13 cellular contexts compared by ENCODE assay signal in genomic region chr11:28384418-28384817, GRCh38.
A peak's percentile ranks its signal among the peaks of the same experiment; 100 is the strongest.
DNase-seq lines count a peak whose midpoint lies in the region; ATAC-seq and TF ChIP-seq lines count a peak whose summit lies in the region.
"Had no signal": no experiment of that assay in that cellular context is flagged by ENCODE, and none has a peak within 500 bp of the region (broad histone marks: within the 10 kb centered on the region; RNA-seq: fewer than 3 reads in every experiment).

No MANE protein-coding gene starts in this region.

- TF ChIP-seq EP300 in gastroesophageal sphincter (IDR thresholded peaks at IDR 0.05) = no peak

- ATAC-seq in gastroesophageal sphincter (no peak), T-cell (replicated peaks in 1 of 4) (no peak), GM21447 (IDR thresholded peaks at IDR 0.05; ENCODE audit: unreplicated experiment) (no peak)
- ATAC-seq: HepG2 had no signal

- TF ChIP-seq POLR2A in gastroesophageal sphincter (IDR thresholded peaks at IDR 0.05) = no peak

- H3K9me3 ChIP-seq in gastroesophageal sphincter = peaks cover 0 to 27% (median 0%) of the 10 kb centered on the region in 3 donors
- H3K9me3 ChIP-seq: suprapubic skin had no signal

- H3K36me3 ChIP-seq in gastroesophageal sphincter = no peaks in the 10 kb centered on the region
- H3K36me3 ChIP-seq: suprapubic skin had no signal

- POLR2A ChIA-PET in T-cell (lab: Charles Lee) = no interaction called here

- CTCF ChIA-PET in T-cell (lab: Charles Lee) = no interaction called here

- no peak overlapping the region for H3K27ac ChIP-seq in gastroesophageal sphincter
- H3K27ac ChIP-seq: suprapubic skin had no signal

- H3K4me3 Mint-ChIP-seq in HFFc6 = peak overlapping the region; percentile 72
- no peak overlapping the region for H3K4me3 Mint-ChIP-seq in T-cell

- no peak for TF ChIP-seq CTCF in HFFc6 (IDR thresholded peaks at IDR 0.05)
- TF ChIP-seq CTCF in gastroesophageal sphincter (IDR thresholded peaks at IDR 0.05) = no peak

- H3K4me1 Mint-ChIP-seq in HFFc6 (ENCODE audit: low read depth) (peaks cover 31% of the 10 kb centered on the region), T-cell (no peaks in the 10 kb centered on the region)

- peak; percentile 98 for DNase-seq in HFFc6
- DNase-seq in T1000 (lab: John Stamatoyannopoulos, UW) = peak; percentile 67
- peak; percentile 99 for DNase-seq in fibroblast of peridontal ligament (ENCODE audit: extremely low read depth)
- peak; percentile 92 for DNase-seq in stromal cell of bone marrow (ENCODE audit: low read depth)
- no peak for DNase-seq in T-cell
- DNase-seq: activated gamma-delta T cell treated with Interleukin-2 at 50 U/mL for 16 hours, NCI-H1694 treated with DMSO at 0.1 percent for 48 hours, NCI-H774, Right ventricle myocardium superior had no signal

- no peaks in the 10 kb centered on the region for H3K27me3 ChIP-seq in gastroesophageal sphincter
- H3K27me3 ChIP-seq: suprapubic skin had no signal

- peaks cover 39% of the 10 kb centered on the region for H3K36me3 Mint-ChIP-seq in HFFc6 (ENCODE audit: low read depth)
- no peaks in the 10 kb centered on the region for H3K36me3 Mint-ChIP-seq in T-cell

- WGBS in gastroesophageal sphincter (ENCODE audit: low coverage in 1 of 2), 2 donors = 69 to 100% methylated on average over 2 to 4 of the region's 4 CpGs

- H3K4me1 ChIP-seq in gastroesophageal sphincter = no peaks in the 10 kb centered on the region
- H3K4me1 ChIP-seq: suprapubic skin had no signal

- no peak overlapping the region for H3K4me3 ChIP-seq in gastroesophageal sphincter
- H3K4me3 ChIP-seq: suprapubic skin had no signal

- H3K27ac Mint-ChIP-seq in HFFc6 (peak overlapping the region; percentile 87), T-cell (no peak overlapping the region)

- H3K9me3 Mint-ChIP-seq in HFFc6 (peaks cover 14% of the 10 kb centered on the region), T-cell (peaks cover 9 to 39% (median 15%) of the 10 kb centered on the region in 3 donors)

- H3K27me3 Mint-ChIP-seq in HFFc6 (ENCODE audit: insufficient read depth) (peaks cover 2% of the 10 kb centered on the region; the same call in 1 of the 2 replicates), T-cell (no peaks in the 10 kb centered on the region)

Comparison
In these comparisons a context has a peak if more than half of its experiments do, and no peak if none do; other contexts are left out.
1. DNase-seq: peak in HFFc6 (single experiment), T1000 (single experiment), fibroblast of peridontal ligament (single experiment) and stromal cell of bone marrow (single experiment); none in T-cell (0 of 34).